ENCODE assay signal across 11 cellular contexts in the genomic region with DNA sequence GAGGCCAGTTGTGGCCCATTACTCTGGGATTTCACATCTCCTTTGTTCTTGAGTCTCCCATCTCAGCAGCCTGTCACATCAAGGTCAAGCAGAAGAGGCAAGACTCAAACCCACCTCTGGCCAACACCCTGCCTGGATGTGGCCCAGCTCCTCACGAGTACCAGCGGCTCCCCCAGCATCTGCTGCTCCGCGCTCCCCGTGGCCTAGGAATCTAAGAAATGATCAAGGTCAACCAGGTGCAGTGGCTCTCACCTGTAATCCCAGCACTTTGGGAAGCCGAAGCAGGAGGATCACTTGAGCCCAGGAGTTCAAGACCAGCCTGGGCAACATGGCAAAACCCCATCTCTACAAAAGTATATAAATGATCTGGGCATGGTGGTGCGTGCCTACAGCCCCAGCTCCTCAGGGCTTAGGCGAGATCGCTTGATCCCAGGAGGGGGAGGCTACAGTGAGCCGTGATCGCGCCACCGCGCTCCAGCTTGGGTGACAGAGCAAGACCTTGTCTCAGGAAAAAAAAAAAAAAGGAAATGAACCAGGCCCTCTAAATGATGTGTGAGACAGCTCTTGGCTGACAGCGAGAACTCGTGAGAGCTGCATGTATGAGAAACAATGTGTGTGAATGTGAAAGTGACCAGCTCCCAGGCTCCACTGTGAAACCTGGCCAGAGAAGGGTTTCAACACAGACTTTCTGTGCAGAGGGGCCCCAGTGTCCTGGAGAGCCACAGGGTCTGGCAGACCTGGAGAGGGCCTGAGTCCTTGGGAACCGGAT.
DNase-seq lines count a peak whose midpoint lies in the region; ATAC-seq and TF ChIP-seq lines count a peak whose summit lies in the region.
"Had no signal": no experiment of that assay in that cellular context is flagged by ENCODE, and none has a peak within 500 bp of the region (broad histone marks: within the 10 kb centered on the region; RNA-seq: fewer than 3 reads in every experiment).

No MANE protein-coding gene starts in this region.

- peak overlapping the region in 3 of 8 donors; percentile 11 to 50 (median 36) for H3K27ac Mint-ChIP-seq in CD8-positive, alpha-beta memory T cell

- intact Hi-C loops in heart left ventricle (cut with DNase I), result loop anchor here in 1 of 10 donors (5.0 kb wide), 1 partner anchor 52 kb away; no protein-coding TSS in a partner anchor

- H3K9me3 Mint-ChIP-seq in CD8-positive, alpha-beta memory T cell, result no peaks in the 10 kb centered on the region
- H3K9me3 Mint-ChIP-seq: naive thymus-derived CD8-positive, alpha-beta T cell had no signal

- TF ChIP-seq POLR2A in heart left ventricle (IDR thresholded peaks at IDR 0.05), result no peak

- H3K4me3 Mint-ChIP-seq in CD8-positive, alpha-beta memory T cell, result no peak overlapping the region

- H3K27me3 ChIP-seq in heart left ventricle (no peaks in the 10 kb centered on the region), subcutaneous abdominal adipose tissue (ENCODE audit: control insufficient read depth in 5 of 5, insufficient read depth in 4 of 5, low read length in 5 of 5) (no peaks in the 10 kb centered on the region)
- H3K27me3 ChIP-seq in CD8-positive, alpha-beta memory T cell (ENCODE audit: insufficient read depth, low read length, poor library complexity, severe bottlenecking), result no peaks in the 10 kb centered on the region
- H3K27me3 ChIP-seq: MG63 had no signal

- DNase-seq in heart left ventricle (peak in 3 of 5 donors; percentile 50 to 77 (median 68)), left lobe of liver (ENCODE audit: low spot score) (no peak), T-helper 9 cell (no peak)
- no peak for DNase-seq in CD8-positive, alpha-beta memory T cell
- DNase-seq in effector CD4-positive, alpha-beta T cell, result no peak
- DNase-seq: activated CD4-positive, CD25-positive, alpha-beta regulatory T cell treated with anti-CD3 and anti-CD28 coated beads, Interleukin-2, amount 50 U/mL, for 72 hours; MG63; naive thymus-derived CD8-positive, alpha-beta T cell had no signal

- H3K27me3 Mint-ChIP-seq in CD8-positive, alpha-beta memory T cell, result peaks cover 0 to 1% of the 10 kb centered on the region in 2 donors
- H3K27me3 Mint-ChIP-seq: naive thymus-derived CD8-positive, alpha-beta T cell had no signal

- H3K4me1 Mint-ChIP-seq in CD8-positive, alpha-beta memory T cell, result no peaks in the 10 kb centered on the region

- no peak overlapping the region for H3K9ac ChIP-seq in subcutaneous abdominal adipose tissue (ENCODE audit: low read length in 5 of 5)

- CTCF ChIA-PET in CD8-positive, alpha-beta memory T cell (lab: Charles Lee), result no interaction called here

- no peaks in the 10 kb centered on the region for H3K36me3 ChIP-seq in heart left ventricle
- H3K36me3 ChIP-seq in subcutaneous abdominal adipose tissue (ENCODE audit: control insufficient read depth in 5 of 5, insufficient read depth in 5 of 5, low read length in 5 of 5), result no peaks in the 10 kb centered on the region
- H3K36me3 ChIP-seq in CD8-positive, alpha-beta memory T cell (ENCODE audit: insufficient read depth, low read length), result no peaks in the 10 kb centered on the region
- H3K36me3 ChIP-seq: MG63 had no signal

- H3K36me3 Mint-ChIP-seq in CD8-positive, alpha-beta memory T cell, result peaks cover 0 to 6% (median 5%) of the 10 kb centered on the region in 3 donors

- POLR2A ChIA-PET in CD8-positive, alpha-beta memory T cell (lab: Charles Lee), result no interaction called here

- ATAC-seq in GM18907 (IDR thresholded peaks at IDR 0.05; ENCODE audit: unreplicated experiment) (peak; percentile 60), HG03460 (IDR thresholded peaks at IDR 0.05; ENCODE audit: unreplicated experiment) (peak; percentile 71), heart left ventricle (peak; percentile 0 to 33 (median 17)), left lobe of liver (no peak)
- ATAC-seq: naive thymus-derived CD8-positive, alpha-beta T cell had no signal

- WGBS in heart left ventricle, 4 donors, result 59 to 74% (median 67%) methylated on average over 17 of the region's 17 CpGs

- TF ChIP-seq CTCF in heart left ventricle (IDR thresholded peaks at IDR 0.05), result no peak

- H3K4me3 ChIP-seq in heart left ventricle, result no peak overlapping the region
- H3K4me3 ChIP-seq in subcutaneous abdominal adipose tissue (ENCODE audit: low read depth in 1 of 5, low read length in 5 of 5), result no peak overlapping the region
- no peak overlapping the region for H3K4me3 ChIP-seq in CD8-positive, alpha-beta memory T cell (ENCODE audit: low read length)
- H3K4me3 ChIP-seq: MG63 had no signal

- H3K4me1 ChIP-seq in heart left ventricle, result peaks cover 2 to 87% (median 54%) of the 10 kb centered on the region in 12 donors
- H3K4me1 ChIP-seq in subcutaneous abdominal adipose tissue (ENCODE audit: control insufficient read depth in 5 of 5, insufficient read depth in 5 of 5, low read length in 5 of 5), result peaks cover 24 to 70% (median 67%) of the 10 kb centered on the region in 5 donors
- H3K4me1 ChIP-seq in CD8-positive, alpha-beta memory T cell (ENCODE audit: insufficient read depth, low read length), result no peaks in the 10 kb centered on the region

- H3K9me3 ChIP-seq in heart left ventricle, result no peaks in the 10 kb centered on the region
- no peaks in the 10 kb centered on the region for H3K9me3 ChIP-seq in subcutaneous abdominal adipose tissue (ENCODE audit: control insufficient read depth in 5 of 5, low read length in 5 of 5)
- H3K9me3 ChIP-seq in CD8-positive, alpha-beta memory T cell (ENCODE audit: low read length), result no peaks in the 10 kb centered on the region
- H3K9me3 ChIP-seq: MG63 had no signal

- H3K27ac ChIP-seq in heart left ventricle, result peak overlapping the region; percentile 55 to 96 (median 88)
- H3K27ac ChIP-seq in subcutaneous abdominal adipose tissue (ENCODE audit: low read depth, low read length), result peak overlapping the region; percentile 95
- no peak overlapping the region for H3K27ac ChIP-seq in CD8-positive, alpha-beta memory T cell (ENCODE audit: low read depth, low read length)

Comparison
In these comparisons a context has a peak if more than half of its experiments do, and no peak if none do; other contexts are left out.
1. DNase-seq: peak in heart left ventricle (3 of 5); none in CD8-positive, alpha-beta memory T cell (0 of 5), left lobe of liver (single experiment), effector CD4-positive, alpha-beta T cell (single experiment) and T-helper 9 cell (single experiment).